In the genomic region with DNA sequence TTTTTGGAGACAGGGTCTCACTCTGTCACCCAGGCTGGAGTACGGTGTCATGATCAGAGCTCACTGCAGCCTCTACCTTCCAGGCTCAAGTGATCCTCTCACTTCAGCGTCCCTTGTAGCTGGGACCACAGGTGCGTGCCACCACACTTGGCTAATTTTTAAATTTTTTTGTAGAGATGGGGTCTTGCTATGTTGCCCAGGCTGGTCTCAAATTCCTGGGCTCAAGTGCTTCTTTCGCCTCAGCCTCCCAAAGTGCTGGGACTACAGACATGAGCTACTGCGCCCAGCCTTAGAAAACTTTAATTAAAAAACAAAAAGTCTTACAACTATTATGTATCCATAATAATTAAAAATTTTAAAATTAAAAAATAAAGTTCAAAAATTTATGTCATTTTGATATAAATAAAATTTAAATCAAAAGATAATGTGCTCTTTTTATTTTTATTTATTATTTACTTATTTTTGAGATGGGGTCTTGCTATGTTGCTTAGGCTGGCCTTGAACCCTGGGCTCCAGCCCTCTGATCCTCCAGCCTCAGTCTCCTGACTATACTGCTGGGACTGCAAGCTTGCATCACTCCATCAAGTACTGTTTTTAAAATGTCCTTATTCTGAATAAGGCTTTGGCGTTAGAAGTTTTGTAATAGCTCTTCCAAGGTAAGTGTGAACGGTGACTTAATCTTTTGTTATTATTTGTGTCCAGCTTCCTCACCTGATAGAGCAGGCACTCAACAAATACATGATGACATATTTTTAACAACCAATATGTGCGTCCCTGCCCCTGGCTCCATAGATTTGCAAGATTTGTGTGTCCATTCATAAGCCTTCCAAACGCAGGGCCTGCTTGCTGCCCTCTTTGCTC, we compare ENCODE assay signal across 9 cellular contexts. TPM values are rescaled to one million over a fixed set of nuclear protein-coding genes. Genes with fewer than 3 reads are reported as not detected.
DNase-seq lines count a peak whose midpoint lies in the region; ATAC-seq and TF ChIP-seq lines count a peak whose summit lies in the region.
"Had no signal": no experiment of that assay in that cellular context is flagged by ENCODE, and none has a peak within 500 bp of the region (broad histone marks: within the 10 kb centered on the region; RNA-seq: fewer than 3 reads in every experiment).

No MANE protein-coding gene starts in this region.

- peak overlapping the region; percentile 89 to 96 (median 94) for H3K27ac ChIP-seq in Peyer's patch

- H3K4me1 ChIP-seq in Peyer's patch (peaks cover 0 to 6% (median 5%) of the 10 kb centered on the region in 4 donors), neuron (ENCODE audit: insufficient read depth, low read length) (peaks cover 10% of the 10 kb centered on the region)

- no peaks in the 10 kb centered on the region for H3K9me3 ChIP-seq in Peyer's patch
- peaks cover 2% of the 10 kb centered on the region for H3K9me3 ChIP-seq in neuron (ENCODE audit: low read length)

- peaks cover 0 to 7% (median 0%) of the 10 kb centered on the region in 3 donors for H3K36me3 ChIP-seq in Peyer's patch
- peaks cover 6% of the 10 kb centered on the region for H3K36me3 ChIP-seq in neuron (ENCODE audit: insufficient read depth, low read length)

- no peak for TF ChIP-seq CTCF in GM12875 (IDR thresholded peaks at IDR 0.05; ENCODE audit: borderline replicate concordance, insufficient read depth, low read depth, low read length)
- TF ChIP-seq CTCF in Peyer's patch (IDR thresholded peaks at IDR 0.05): no peak
- TF ChIP-seq CTCF in epithelial cell of esophagus (IDR thresholded peaks at IDR 0.05; ENCODE audit: insufficient read depth, low read depth, low read length, missing control alignments): no peak

- H3K4me3 ChIP-seq in GM12875 (ENCODE audit: low read depth, low read length) (peak overlapping the region; percentile 78), Peyer's patch (peak overlapping the region; percentile 55 to 72 (median 62)), epithelial cell of esophagus (ENCODE audit: low read length) (peak overlapping the region; percentile 76), neuron (ENCODE audit: low read length) (peak overlapping the region; percentile 92)

- no peak for TF ChIP-seq POLR2A in Peyer's patch (IDR thresholded peaks at IDR 0.05)

- ATAC-seq in HG02973 (IDR thresholded peaks at IDR 0.05; ENCODE audit: unreplicated experiment): no peak

- H3K27me3 ChIP-seq in Peyer's patch: no peaks in the 10 kb centered on the region
- no peaks in the 10 kb centered on the region for H3K27me3 ChIP-seq in neuron (ENCODE audit: insufficient read depth, low read length)

- no peak for DNase-seq in Peyer's patch
- DNase-seq in epithelial cell of esophagus (ENCODE audit: low read depth): peak; percentile 71
- no peak for DNase-seq in RPMI8226
- no peak for DNase-seq in NCI-H345 treated with DMSO at 0.1 percent for 48 hours (lab: John Stamatoyannopoulos, UW; ENCODE audit: unreplicated experiment)
- DNase-seq in iPS-NIHi7 (ENCODE audit: extremely low spot score): no peak

- H2AFZ ChIP-seq in neuron (ENCODE audit: low read depth, low read length): peak overlapping the region; percentile 83

RNA-seq across cellular contexts. Expression of gene C1RL, which starts 1.6 kb away (rescaled TPM):
- 10 to 100 TPM; 44.6 to 87.7 (median 51.5) TPM for total RNA-seq in Peyer's patch

RNA-seq across cellular contexts. Expression of gene C1R, which starts 15.2 kb away (rescaled TPM):
- 100 to 1,000 TPM in 3 of 4 donors, 10 to 100 TPM in 1; 27.5 to 151 (median 125) TPM for total RNA-seq in Peyer's patch

RNA-seq across cellular contexts. Expression of gene RBP5, which starts 21.3 kb away (rescaled TPM):
- 10 to 100 TPM in 1 of 4 donors, 1 to 10 TPM in 2, not detected in 1; 3.7 to 64.4 (median 4.3) TPM for total RNA-seq in Peyer's patch
- total RNA-seq: SK-MEL-5 had no signal

RNA-seq across cellular contexts. Expression of gene CLSTN3, which starts 22.8 kb away (rescaled TPM):
- 100 to 1,000 TPM in 1 of 4 donors, 10 to 100 TPM in 3; 35.0 to 120 (median 57.3) TPM for total RNA-seq in Peyer's patch

RNA-seq across cellular contexts. Expression of gene C1S, which starts 46.9 kb away (rescaled TPM):
- total RNA-seq in Peyer's patch: 100 to 1,000 TPM in 2 of 4 donors, 10 to 100 TPM in 2; 55.9 to 187 (median 108) TPM
